13 cellular contexts compared by ENCODE assay signal in the genomic region with DNA sequence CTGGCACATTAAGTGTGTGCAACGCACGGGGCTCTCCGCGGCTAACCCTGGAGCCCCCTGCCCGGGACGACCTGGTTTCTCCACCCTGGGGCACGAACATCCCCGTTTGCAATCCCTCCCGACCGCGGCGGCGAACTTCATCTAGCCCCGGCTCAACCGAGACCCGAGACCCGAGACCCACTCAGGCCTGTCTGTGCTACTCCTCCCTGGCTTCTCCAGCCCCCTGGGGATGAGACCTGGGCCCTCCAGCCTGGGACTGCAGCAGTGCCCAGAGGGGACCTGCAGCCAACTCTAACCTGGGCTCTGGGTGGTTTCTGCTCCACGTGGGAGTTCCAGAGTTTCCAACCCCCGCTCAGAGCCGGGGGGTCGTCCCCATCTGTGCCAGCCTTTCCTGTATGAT.
DNase-seq lines count a peak whose midpoint lies in the region; TF ChIP-seq lines count a peak whose summit lies in the region.
"Had no signal": no experiment of that assay in that cellular context is flagged by ENCODE, and none has a peak within 500 bp of the region (broad histone marks: within the 10 kb centered on the region; RNA-seq: fewer than 3 reads in every experiment).

No MANE protein-coding gene starts in this region.

- H3K36me3 ChIP-seq in endodermal cell (ENCODE audit: control insufficient read depth, insufficient read depth, low read length) (peaks cover 29% of the 10 kb centered on the region), trophoblast cell (ENCODE audit: control insufficient read depth in 1 of 2, insufficient read depth in 2 of 2, low read length in 2 of 2) (peaks cover 29 to 41% of the 10 kb centered on the region in 2 experiments)

- H3K79me1 ChIP-seq in trophoblast cell (ENCODE audit: low read length), result peaks cover 10% of the 10 kb centered on the region

- H3K4me1 Mint-ChIP-seq in activated CD4-positive, alpha-beta T cell treated with anti-CD3 and anti-CD28 coated beads, Interleukin-2, amount 10 ng/mL, durations not matched to agents 7 days and 5 days, result no peaks in the 10 kb centered on the region
- no peaks in the 10 kb centered on the region for H3K4me1 Mint-ChIP-seq in CD14-positive monocyte
- no peaks in the 10 kb centered on the region for H3K4me1 Mint-ChIP-seq in endodermal cell
- no peaks in the 10 kb centered on the region for H3K4me1 Mint-ChIP-seq in osteocyte (ENCODE audit: unreplicated experiment)
- H3K4me1 Mint-ChIP-seq: CD8-positive, alpha-beta memory T cell had no signal

- peak overlapping the region; percentile 39 for H3K4ac ChIP-seq in trophoblast cell (ENCODE audit: low read depth, low read length)

- peak overlapping the region; percentile 72 for H2BK12ac ChIP-seq in trophoblast cell (ENCODE audit: low read length)

- no peak overlapping the region for H3K4me3 ChIP-seq in endodermal cell (ENCODE audit: low read length)
- no peak overlapping the region for H3K4me3 ChIP-seq in trophoblast cell (ENCODE audit: low read depth, low read length)

- no peak overlapping the region for H4K12ac ChIP-seq in trophoblast cell (ENCODE audit: low read depth, low read length)

- POLR2A ChIA-PET in activated CD4-positive, alpha-beta T cell treated with anti-CD3 and anti-CD28 coated beads, Interleukin-2, amount 10 ng/mL, durations not matched to agents 7 days and 5 days (lab: Charles Lee), result no interaction called here

- no peak overlapping the region for H2AFZ ChIP-seq in trophoblast cell (ENCODE audit: insufficient read depth, low read length, poor library complexity)

- no peak overlapping the region for H3K4me3 Mint-ChIP-seq in activated CD4-positive, alpha-beta T cell treated with anti-CD3 and anti-CD28 coated beads, Interleukin-2, amount 10 ng/mL, durations not matched to agents 7 days and 5 days
- H3K4me3 Mint-ChIP-seq in CD14-positive monocyte, result no peak overlapping the region
- no peak overlapping the region for H3K4me3 Mint-ChIP-seq in endodermal cell
- H3K4me3 Mint-ChIP-seq in osteocyte (ENCODE audit: unreplicated experiment), result no peak overlapping the region
- H3K4me3 Mint-ChIP-seq: CD8-positive, alpha-beta memory T cell had no signal

- no peak overlapping the region for H3K23ac ChIP-seq in trophoblast cell (ENCODE audit: low read length)

- 90 to 98% methylated on average over 13 to 21 of the region's 21 CpGs for WGBS in endodermal cell (ENCODE audit: insufficient coverage in 1 of 2, insufficient read length in 1 of 2), 2 experiments
- WGBS in trophoblast cell (ENCODE audit: extremely low coverage, insufficient coverage, insufficient read length), result no CpG with 5 or more reads among the region's 21 CpGs

- H3K4me1 ChIP-seq in endodermal cell (ENCODE audit: control insufficient read depth, insufficient read depth, low read length), result no peaks in the 10 kb centered on the region
- H3K4me1 ChIP-seq in trophoblast cell (ENCODE audit: control insufficient read depth in 1 of 2, insufficient read depth in 2 of 2, low read length in 2 of 2), result peaks cover 19 to 20% of the 10 kb centered on the region in 2 experiments
- H3K4me1 ChIP-seq: Caco-2 had no signal

- H3K27me3 Mint-ChIP-seq in activated CD4-positive, alpha-beta T cell treated with anti-CD3 and anti-CD28 coated beads, Interleukin-2, amount 10 ng/mL, durations not matched to agents 7 days and 5 days, result no peaks in the 10 kb centered on the region
- H3K27me3 Mint-ChIP-seq in CD14-positive monocyte (ENCODE audit: low read depth in 3 of 3) (no peaks in the 10 kb centered on the region), endodermal cell (ENCODE audit: insufficient read depth) (no peaks in the 10 kb centered on the region), osteocyte (ENCODE audit: unreplicated experiment) (no peaks in the 10 kb centered on the region)
- H3K27me3 Mint-ChIP-seq: CD8-positive, alpha-beta memory T cell had no signal

- peak overlapping the region; percentile 81 for H3K18ac ChIP-seq in trophoblast cell (ENCODE audit: low read length)

- H3K36me3 Mint-ChIP-seq in activated CD4-positive, alpha-beta T cell treated with anti-CD3 and anti-CD28 coated beads, Interleukin-2, amount 10 ng/mL, durations not matched to agents 7 days and 5 days (ENCODE audit: low read depth), result peaks cover 48% of the 10 kb centered on the region
- H3K36me3 Mint-ChIP-seq in CD14-positive monocyte (peaks cover 74 to 99% of the 10 kb centered on the region in 2 donors), endodermal cell (ENCODE audit: low read depth) (peaks cover 38% of the 10 kb centered on the region), osteocyte (ENCODE audit: unreplicated experiment) (peaks cover 40% of the 10 kb centered on the region)

- H4K91ac ChIP-seq in trophoblast cell (ENCODE audit: low read depth, low read length), result peak overlapping the region; percentile 74

- H3K9ac ChIP-seq in endodermal cell (ENCODE audit: extremely low read depth, low read length, poor library complexity, severe bottlenecking) (no peak overlapping the region), trophoblast cell (ENCODE audit: low read length) (no peak overlapping the region)

- intact Hi-C loops in CD14-positive monocyte (cut with micrococcal nuclease), result no loop called here

- peak overlapping the region; percentile 9 for H3K27ac Mint-ChIP-seq in activated CD4-positive, alpha-beta T cell treated with anti-CD3 and anti-CD28 coated beads, Interleukin-2, amount 10 ng/mL, durations not matched to agents 7 days and 5 days
- H3K27ac Mint-ChIP-seq in CD14-positive monocyte (peak overlapping the region in 1 of 7 donors; percentile 30), endodermal cell (no peak overlapping the region), osteocyte (ENCODE audit: unreplicated experiment) (no peak overlapping the region)
- H3K27ac Mint-ChIP-seq: CD8-positive, alpha-beta memory T cell had no signal

- DNase-seq in activated CD4-positive, alpha-beta T cell treated with anti-CD3 and anti-CD28 coated beads, Interleukin-2, amount 10 ng/mL, durations not matched to agents 7 days and 5 days, result no peak
- no peak for DNase-seq in activated CD4-positive, alpha-beta T cell treated with anti-CD3 and anti-CD28 coated beads for 1 hour
- DNase-seq in CD14-positive monocyte (ENCODE audit: low spot score) (peak; percentile 28), endodermal cell (peak; percentile 38), trophoblast cell (no peak), osteocyte (ENCODE audit: extremely low spot score, unreplicated experiment) (no peak), T-helper 2 cell (no peak)
- DNase-seq: Caco-2; CD8-positive, alpha-beta memory T cell; DND-41; GDM1; HCEC 1CT had no signal

- peak overlapping the region; percentile 64 for H3K14ac ChIP-seq in trophoblast cell (ENCODE audit: low read length)

- TF ChIP-seq CTCF in CD14-positive monocyte (IDR thresholded peaks at IDR 0.05), result no peak
- no peak for TF ChIP-seq CTCF in endodermal cell (conservative IDR thresholded peaks at IDR 0.05)
- no peak for TF ChIP-seq CTCF in osteocyte (IDR thresholded peaks at IDR 0.05)

- H2AK5ac ChIP-seq in trophoblast cell (ENCODE audit: low read length), result peak overlapping the region; percentile 28

- H3K9me3 Mint-ChIP-seq in activated CD4-positive, alpha-beta T cell treated with anti-CD3 and anti-CD28 coated beads, Interleukin-2, amount 10 ng/mL, durations not matched to agents 7 days and 5 days, result peaks cover 10% of the 10 kb centered on the region
- H3K9me3 Mint-ChIP-seq in CD14-positive monocyte, result peaks cover 5 to 28% (median 25%) of the 10 kb centered on the region in 7 donors
- peaks cover 15% of the 10 kb centered on the region for H3K9me3 Mint-ChIP-seq in endodermal cell
- no peaks in the 10 kb centered on the region for H3K9me3 Mint-ChIP-seq in osteocyte (ENCODE audit: unreplicated experiment)

- peak overlapping the region; percentile 59 for H2BK120ac ChIP-seq in trophoblast cell (ENCODE audit: insufficient read depth, low read length, poor library complexity)

- peaks cover 12% of the 10 kb centered on the region for H3K9me3 ChIP-seq in endodermal cell (ENCODE audit: control insufficient read depth, low read length)
- H3K9me3 ChIP-seq in trophoblast cell (ENCODE audit: insufficient read depth, low read depth, low read length), result peaks cover 6% of the 10 kb centered on the region
- H3K9me3 ChIP-seq: Caco-2 had no signal

- peak overlapping the region; percentile 14 for H4K8ac ChIP-seq in trophoblast cell (ENCODE audit: low read depth, low read length)

- no peak overlapping the region for H3K27ac ChIP-seq in endodermal cell (ENCODE audit: low read depth, low read length)
- H3K27ac ChIP-seq in trophoblast cell (ENCODE audit: low read depth, low read length), result peak overlapping the region; percentile 54
- H3K27ac ChIP-seq: 22Rv1 had no signal

- H3K27me3 ChIP-seq in endodermal cell (ENCODE audit: control insufficient read depth, insufficient read depth, low read length, poor library complexity, severe bottlenecking) (no peaks in the 10 kb centered on the region), trophoblast cell (ENCODE audit: insufficient read depth, low read length) (no peaks in the 10 kb centered on the region)

- CTCF ChIA-PET in activated CD4-positive, alpha-beta T cell treated with anti-CD3 and anti-CD28 coated beads, Interleukin-2, amount 10 ng/mL, durations not matched to agents 7 days and 5 days (lab: Charles Lee), result no interaction called here

- no peak overlapping the region for H3K4me2 ChIP-seq in trophoblast cell (ENCODE audit: low read length)

- H2BK5ac ChIP-seq in trophoblast cell (ENCODE audit: low read depth, low read length, poor library complexity), result peak overlapping the region; percentile 15

- no peaks in the 10 kb centered on the region for H3K79me2 ChIP-seq in trophoblast cell (ENCODE audit: control insufficient read depth, insufficient read depth, low read length, poor library complexity)

Comparison
In these comparisons a context has a peak if more than half of its experiments do, and no peak if none do; other contexts are left out.
1. DNase-seq: peak in CD14-positive monocyte (single experiment) and endodermal cell (single experiment); none in activated CD4-positive, alpha-beta T cell treated with anti-CD3 and anti-CD28 coated beads, Interleukin-2, amount 10 ng/mL, durations not matched to agents 7 days and 5 days (single experiment), activated CD4-positive, alpha-beta T cell treated with anti-CD3 and anti-CD28 coated beads for 1 hour (single experiment), trophoblast cell (0 of 2), osteocyte (single experiment) and T-helper 2 cell (0 of 5).